28 cellular contexts compared by ENCODE assay signal in genomic region chr1:228783415-228784045, GRCh38. TPM values are rescaled to one million over a fixed set of nuclear protein-coding genes. Genes with fewer than 3 reads are reported as not detected.
DNase-seq lines count a peak whose midpoint lies in the region; ATAC-seq, FAIRE-seq and TF ChIP-seq lines count a peak whose summit lies in the region.
"Had no signal": no experiment of that assay in that cellular context is flagged by ENCODE, and none has a peak within 500 bp of the region (broad histone marks: within the 10 kb centered on the region; RNA-seq: fewer than 3 reads in every experiment).

No MANE protein-coding gene starts in this region.

- FAIRE-seq in K562 (lab: Jason Lieb, UNC) (no peak), small intestine (lab: Jason Lieb, UNC) (no peak)
- FAIRE-seq: GM12878, H54 had no signal

- H3K27me3 Mint-ChIP-seq in activated naive CD8-positive, alpha-beta T cell treated with anti-CD3 and anti-CD28 coated beads for 36 hours: no peaks in the 10 kb centered on the region
- H3K27me3 Mint-ChIP-seq: activated T-cell treated with anti-CD3 and anti-CD28 coated beads, Interleukin-2, amount 50 U/mL, for 24 hours had no signal

- no peaks in the 10 kb centered on the region for H3K9me3 Mint-ChIP-seq in activated naive CD8-positive, alpha-beta T cell treated with anti-CD3 and anti-CD28 coated beads for 36 hours
- H3K9me3 Mint-ChIP-seq: activated T-cell treated with anti-CD3 and anti-CD28 coated beads, Interleukin-2, amount 50 U/mL, for 24 hours; neural crest cell; stimulated activated naive B cell treated with anti-CD40 and anti-IgM and Interleukin-4, amounts not matched to agents 10 μg/mL and 1 μg/mL and 100 μg/mL, for 72 hours; T-helper 1 cell treated with Interleukin-12 subunit alpha and Interleukin-12 subunit beta and Interleukin-4 antibody, amounts not matched to agents 30 μg/mL and 1 μg/mL, for 36 hours had no signal

- no peak overlapping the region for H3K4me3 Mint-ChIP-seq in activated naive CD8-positive, alpha-beta T cell treated with anti-CD3 and anti-CD28 coated beads for 36 hours
- H3K4me3 Mint-ChIP-seq: activated T-cell treated with anti-CD3 and anti-CD28 coated beads, Interleukin-2, amount 50 U/mL, for 24 hours; dendritic cell treated with granulocyte-macrophage colony-stimulating factor and Interleukin-4, amounts not matched to agents 40 ng/mL and 50 ng/mL, for 4 days; neural crest cell; stimulated activated naive B cell treated with anti-CD40 and anti-IgM and Interleukin-4, amounts not matched to agents 10 μg/mL and 1 μg/mL and 100 μg/mL, for 72 hours; T-helper 1 cell treated with Interleukin-12 subunit alpha and Interleukin-12 subunit beta and Interleukin-4 antibody, amounts not matched to agents 30 μg/mL and 1 μg/mL, for 36 hours had no signal

- H3K27me3 ChIP-seq in K562 (ENCODE audit: control insufficient read depth in 2 of 2, insufficient read depth in 2 of 2, low read length in 2 of 2): peaks cover 9 to 23% of the 10 kb centered on the region in 2 experiments; a peak in 4 of 5 replicates
- no peaks in the 10 kb centered on the region for H3K27me3 ChIP-seq in small intestine (ENCODE audit: control insufficient read depth in 2 of 2, insufficient read depth in 2 of 2, low read length in 2 of 2)
- H3K27me3 ChIP-seq: BE2C, ovary, suprapubic skin, uterus had no signal

- DNase-seq in HuH-7 (ENCODE audit: low spot score): peak; percentile 59
- no peak for DNase-seq in K562 (ENCODE audit: extremely low read depth in 1 of 4, low spot score in 3 of 4)
- DNase-seq in left lobe of liver (ENCODE audit: low spot score): no peak
- peak; percentile 72 for DNase-seq in small intestine
- no peak for DNase-seq in activated naive CD8-positive, alpha-beta T cell treated with anti-CD3 and anti-CD28 coated beads for 36 hours
- no peak for DNase-seq in NCI-H187 (lab: John Stamatoyannopoulos, UW)
- no peak for DNase-seq in superior temporal gyrus (ENCODE audit: extremely low spot score)
- DNase-seq: activated gamma-delta T cell; activated T-cell treated with anti-CD3 and anti-CD28 coated beads, Interleukin-2, amount 50 U/mL, for 24 hours; BE2C; caudate nucleus; EL; Kasumi-1; NCI-H1436 treated with DMSO at 0.1 percent for 48 hours; NCI-H524 treated with DMSO at 0.1 percent for 48 hours; NK-92 treated with Interleukin-12 subunit alpha and Interleukin-12 subunit beta, amount 100 ng/mL, for 24 hours; ovary; stimulated activated naive B cell treated with anti-CD40 and anti-IgM and Interleukin-4, amounts not matched to agents 10 μg/mL and 1 μg/mL and 100 μg/mL, for 72 hours had no signal

- no peaks in the 10 kb centered on the region for H3K79me2 ChIP-seq in K562 (ENCODE audit: control insufficient read depth, insufficient read depth, low read length)

- no peak for TF ChIP-seq POLR2A in K562 (conservative IDR thresholded peaks at IDR 0.05)

- CTCF ChIA-PET in K562 (lab: Yijun Ruan, JAX; ENCODE audit: low intra/inter-chr PET ratio): no interaction called here

- H2AFZ ChIP-seq in K562 (ENCODE audit: low read depth, low read length): no peak overlapping the region

- H3K9ac ChIP-seq in K562 (ENCODE audit: insufficient read depth in 1 of 2, low read depth in 2 of 2, low read length in 2 of 2): no peak overlapping the region

- no peaks in the 10 kb centered on the region for H3K9me1 ChIP-seq in K562 (ENCODE audit: control insufficient read depth, insufficient read depth, low read length)

- TF ChIP-seq CTCF in K562 (IDR thresholded peaks at IDR 0.05 in 2 of 3, conservative IDR thresholded peaks at IDR 0.05 in 1 of 3; ENCODE audit: insufficient read depth in 2 of 3, low read depth in 1 of 3, low read length in 3 of 3): no peak

- H3K9me3 ChIP-seq in K562 (replicated peaks; ENCODE audit: control insufficient read depth, insufficient read depth, low read depth, low read length) (no peaks in the 10 kb centered on the region), small intestine (ENCODE audit: control insufficient read depth, low read depth) (no peaks in the 10 kb centered on the region)
- H3K9me3 ChIP-seq: BE2C, ovary, suprapubic skin, uterus had no signal

- H3K36me3 ChIP-seq in K562 (ENCODE audit: control insufficient read depth, insufficient read depth, low read length) (no peaks in the 10 kb centered on the region), small intestine (ENCODE audit: control insufficient read depth in 2 of 2, insufficient read depth in 2 of 2, low read length in 2 of 2) (no peaks in the 10 kb centered on the region)
- H3K36me3 ChIP-seq: BE2C, ovary, suprapubic skin, uterus had no signal

- no peak for TF ChIP-seq RAD21 in K562 (CRISPR knock-in tag; conservative IDR thresholded peaks at IDR 0.05 in 1 of 2, IDR thresholded peaks at IDR 0.05 in 1 of 2)

- no peak for TF ChIP-seq EP300 in K562 (IDR thresholded peaks at IDR 0.05; ENCODE audit: low read length)

- no peaks in the 10 kb centered on the region for H4K20me1 ChIP-seq in K562 (replicated peaks; ENCODE audit: control insufficient read depth, insufficient read depth, low read length)

- no peak overlapping the region for H3K27ac Mint-ChIP-seq in activated naive CD8-positive, alpha-beta T cell treated with anti-CD3 and anti-CD28 coated beads for 36 hours
- H3K27ac Mint-ChIP-seq: activated T-cell treated with anti-CD3 and anti-CD28 coated beads, Interleukin-2, amount 50 U/mL, for 24 hours; dendritic cell treated with granulocyte-macrophage colony-stimulating factor and Interleukin-4, amounts not matched to agents 40 ng/mL and 50 ng/mL, for 4 days; stimulated activated naive B cell treated with anti-CD40 and anti-IgM and Interleukin-4, amounts not matched to agents 10 μg/mL and 1 μg/mL and 100 μg/mL, for 72 hours; T-helper 1 cell treated with Interleukin-12 subunit alpha and Interleukin-12 subunit beta and Interleukin-4 antibody, amounts not matched to agents 30 μg/mL and 1 μg/mL, for 36 hours had no signal

- ATAC-seq in K562 (no peak), left lobe of liver (peak; percentile 37), GM18867 (IDR thresholded peaks at IDR 0.05; ENCODE audit: unreplicated experiment) (no peak)
- ATAC-seq: GM12878; stimulated activated naive B cell treated with anti-CD40 and anti-IgM and Interleukin-4, amounts not matched to agents 10 μg/mL and 1 μg/mL and 100 μg/mL, for 72 hours had no signal

- H3K4me1 ChIP-seq in K562 (replicated peaks in 1 of 2; ENCODE audit: control insufficient read depth in 2 of 2, insufficient read depth in 2 of 2, low read length in 2 of 2) (no peaks in the 10 kb centered on the region), small intestine (ENCODE audit: control insufficient read depth in 2 of 2, insufficient read depth in 1 of 2, low read depth in 1 of 2, low read length in 1 of 2) (peaks cover 0 to 12% of the 10 kb centered on the region in 2 donors)
- H3K4me1 ChIP-seq: foreskin keratinocyte, suprapubic skin, uterus had no signal

- POLR2A ChIA-PET in K562 (lab: Yijun Ruan, JAX): interaction anchor here (0.6 to 1.1 kb wide), 2 partner anchors 19 to 377 kb away, joined by 3 read pairs; partner anchors contain the start of gene TRIM11

- intact Hi-C loops in K562 (cut with micrococcal nuclease): no loop called here

- H3K27ac ChIP-seq in K562 (ENCODE audit: extremely low read depth, low read depth, low read length): no peak overlapping the region
- H3K27ac ChIP-seq in small intestine (ENCODE audit: low read depth in 1 of 2, low read length in 1 of 2): peak overlapping the region; percentile 78 to 96
- H3K27ac ChIP-seq: foreskin keratinocyte, HL-60, ovary, suprapubic skin, uterus had no signal

- no TSS peak for BruUV-seq in K562 (replicated peaks; lab: Mats Ljungman, UMichigan)

- H3K4me3 ChIP-seq in K562 (no peak overlapping the region), small intestine (ENCODE audit: low read depth in 1 of 2, low read length in 2 of 2) (no peak overlapping the region)
- H3K4me3 ChIP-seq: GM12878, ovary, suprapubic skin, uterus had no signal

- no peaks in the 10 kb centered on the region for H3K4me1 Mint-ChIP-seq in activated naive CD8-positive, alpha-beta T cell treated with anti-CD3 and anti-CD28 coated beads for 36 hours
- H3K4me1 Mint-ChIP-seq: neural crest cell; stimulated activated naive B cell treated with anti-CD40 and anti-IgM and Interleukin-4, amounts not matched to agents 10 μg/mL and 1 μg/mL and 100 μg/mL, for 72 hours had no signal

- 1% methylated on average over 11 of the region's 11 CpGs for WGBS in K562 (ENCODE audit: insufficient coverage, low coverage, missing lambda C conversion rate)
- 38 to 71% (median 43%) methylated on average over 11 of the region's 11 CpGs for WGBS in small intestine, 3 donors

- in situ Hi-C loops in K562 (cut with MboI): no loop called here

- H3K36me3 Mint-ChIP-seq in activated naive CD8-positive, alpha-beta T cell treated with anti-CD3 and anti-CD28 coated beads for 36 hours: no peaks in the 10 kb centered on the region
- H3K36me3 Mint-ChIP-seq: stimulated activated naive B cell treated with anti-CD40 and anti-IgM and Interleukin-4, amounts not matched to agents 10 μg/mL and 1 μg/mL and 100 μg/mL, for 72 hours had no signal

- H3K4me2 ChIP-seq in K562 (ENCODE audit: insufficient read depth, low read length): no peak overlapping the region

TF ChIP-seq in K562, 482 proteins besides CTCF, POLR2A, EP300 and RAD21 (continues in another document):
- TF ChIP-seq MAFG (tag; conservative IDR thresholded peaks at IDR 0.05): 0 out of 2 replicates have a peak, but pooled peaks have one; percentile 29
- peak; percentile 50; the same call in 1 of the 2 replicates for TF ChIP-seq C11orf30 (IDR thresholded peaks at IDR 0.05; ENCODE audit: low read depth)
- TF ChIP-seq ZNF316 (IDR thresholded peaks at IDR 0.05): peak; percentile 55; the same call in 1 of the 2 replicates

RNA-seq across cellular contexts. Expression of gene RHOU, which starts 48.3 kb away (rescaled TPM):
- total RNA-seq in K562 (2011; cell fraction: chromatin; rRNA removed; ENCODE audit: low replicate concordance): not detected in 2 replicates
- total RNA-seq in K562 (2011; cell fraction: nucleolus; rRNA removed): not detected in 2 replicates
- total RNA-seq in K562 (2011; cell fraction: nucleoplasm; rRNA removed): not detected in 2 replicates
- total RNA-seq in K562 (2014; rRNA removed) (not detected in 2 replicates), K562 (2014; rRNA removed; fragmentation: Illumina TruSeq; extraction: Trizol) (not detected in 2 replicates), K562 (2015; rRNA removed; fragmentation: Illumina TruSeq; extraction: Trizol) (not detected in 2 replicates), K562 (2021) (0.04 and 0.07 TPM in 2 replicates), left lobe of liver (19.7 TPM)
- polyA plus RNA-seq in K562 (2011; rRNA removed) (not detected in 2 replicates), K562 (2014; fragmentation: Illumina TruSeq; extraction: Trizol) (not detected in 2 replicates), K562 (2014; fragmentation: Nextera tagmentation; extraction: Ambion mirVana) (not detected), K562 (2014; rRNA removed) (not detected in 2 replicates), small intestine (10 to 100 TPM; 17.9 to 43.5 (median 42.3) TPM)
- polyA plus RNA-seq in K562 (2011; cell fraction: cytosol; rRNA removed): 0.03 TPM in 1 of 2 replicates, not detected in the other
- not detected in 2 replicates for polyA plus RNA-seq in K562 (2011; cell fraction: nucleus; rRNA removed)
- not detected in 2 replicates for polyA plus RNA-seq in K562 (2012)
- not detected in 2 replicates for polyA minus RNA-seq in K562 (2011; rRNA and poly(A)+ RNA removed)
- polyA minus RNA-seq in K562 (2011; cell fraction: cytosol; rRNA and poly(A)+ RNA removed): not detected in 2 replicates
- polyA minus RNA-seq in K562 (2011; cell fraction: nucleus; rRNA and poly(A)+ RNA removed): not detected in 2 replicates
- total RNA-seq in activated naive CD8-positive, alpha-beta T cell treated with anti-CD3 and anti-CD28 coated beads for 36 hours: 1 to 10 TPM; 1.0 to 1.3 TPM
- total RNA-seq: GM12878 had no signal
- polyA plus RNA-seq: GM12878 had no signal

Comparison
In these comparisons a context has a peak if more than half of its experiments do, and no peak if none do; other contexts are left out.
1. DNase-seq: peak in HuH-7 (single experiment) and small intestine (single experiment); none in K562 (0 of 4), left lobe of liver (single experiment), activated naive CD8-positive, alpha-beta T cell treated with anti-CD3 and anti-CD28 coated beads for 36 hours (single experiment), NCI-H187 (0 of 2) and superior temporal gyrus (single experiment).